Comparison of ENCODE assay signal across 8 cellular contexts in the genomic region with DNA sequence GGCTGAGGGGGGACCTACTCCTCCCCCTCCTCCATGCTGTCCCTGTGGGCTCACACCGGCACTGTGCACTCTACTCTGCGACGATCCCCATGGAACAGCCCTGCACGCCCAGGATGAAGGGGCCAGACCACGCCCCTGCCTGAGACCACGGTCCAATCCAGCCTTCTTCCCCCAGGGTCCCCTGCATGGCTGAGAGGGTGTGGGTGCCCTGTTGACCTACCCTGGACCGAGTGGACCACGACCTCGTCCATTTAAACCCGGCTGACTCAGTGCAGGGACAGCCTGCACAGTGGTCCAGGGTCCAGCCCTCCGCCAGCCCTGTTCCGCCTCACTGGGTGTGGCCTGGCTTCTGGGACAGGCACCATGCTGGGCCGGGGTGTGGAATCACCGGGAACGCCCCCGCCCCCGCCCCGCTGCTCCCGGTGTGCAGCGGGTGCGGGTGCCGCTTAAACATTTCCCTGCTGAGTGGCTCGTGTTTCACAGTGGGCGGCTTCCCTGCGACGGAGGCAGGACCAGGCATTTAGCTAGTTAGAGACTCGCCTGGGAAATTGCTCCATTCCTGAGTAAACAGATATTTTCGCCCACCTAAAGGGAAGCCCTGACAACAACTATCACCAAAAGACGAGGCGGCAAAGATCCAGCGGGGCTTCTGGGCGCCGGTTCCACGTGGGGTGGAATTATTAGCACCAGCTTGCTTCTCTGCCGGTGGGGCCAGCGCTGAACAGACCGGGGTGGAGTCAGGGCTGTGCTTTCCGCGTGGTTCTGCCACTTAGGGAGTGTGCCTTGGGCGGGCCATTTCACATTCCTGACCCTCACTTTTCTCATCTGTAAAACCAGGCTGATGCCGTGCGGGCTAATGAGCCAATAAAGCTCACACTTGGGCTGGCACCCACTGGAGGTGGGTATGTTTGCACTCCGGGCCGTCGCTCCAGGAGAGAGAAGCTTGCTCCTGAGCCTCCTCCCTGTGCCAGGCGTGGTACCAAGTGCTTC. TPM values are rescaled to one million over a fixed set of nuclear protein-coding genes. Genes with fewer than 3 reads are reported as not detected.
DNase-seq lines count a peak whose midpoint lies in the region; ATAC-seq and TF ChIP-seq lines count a peak whose summit lies in the region.

No MANE protein-coding gene starts in this region.

- H4K20me1 ChIP-seq in smooth muscle cell (ENCODE audit: low read depth) = no peaks in the 10 kb centered on the region

- TF ChIP-seq CTCF in heart right ventricle (IDR thresholded peaks at IDR 0.05) (no peak), smooth muscle cell (IDR thresholded peaks at IDR 0.05; ENCODE audit: borderline replicate concordance, insufficient read depth, poor library complexity, severe bottlenecking) (no peak)

- ATAC-seq in heart right ventricle (peak; percentile 69 to 85 (median 78)), HG02623 (IDR thresholded peaks at IDR 0.05; ENCODE audit: unreplicated experiment) (no peak), GM18505 (IDR thresholded peaks at IDR 0.05; ENCODE audit: unreplicated experiment) (no peak)

- peak overlapping the region; percentile 10 for H2AFZ ChIP-seq in smooth muscle cell (ENCODE audit: low read depth)

- 10 to 11% methylated on average over 46 of the region's 46 CpGs for WGBS in heart right ventricle, 2 donors
- WGBS in smooth muscle cell (ENCODE audit: low lambda C conversion rate) = 18% methylated on average over 43 of the region's 46 CpGs

- TF ChIP-seq POLR2A in GM18505 (IDR thresholded peaks at IDR 0.05; ENCODE audit: borderline replicate concordance, extremely low read depth, insufficient read depth, insufficient read length) = no peak

- H3K36me3 ChIP-seq in SJCRH30 (no peaks in the 10 kb centered on the region), heart right ventricle (no peaks in the 10 kb centered on the region), smooth muscle cell (ENCODE audit: low read depth) (no peaks in the 10 kb centered on the region)

- H3F3A ChIP-seq in smooth muscle cell (ENCODE audit: low read depth) = no peaks in the 10 kb centered on the region

- intact Hi-C loops in heart right ventricle (cut with DNase I) = no loop called here

- H3K4me3 ChIP-seq in SJCRH30 (peak overlapping the region; percentile 34), heart right ventricle (peak overlapping the region in 6 of 10 donors; percentile 2 to 44 (median 34)), smooth muscle cell (peak overlapping the region; percentile 21)

- H3K27ac ChIP-seq in SJCRH30 (peak overlapping the region; percentile 13; the same call in 1 of the 2 replicates), heart right ventricle (peak overlapping the region in 1 of 10 donors; percentile 1), smooth muscle cell (ENCODE audit: low read depth) (no peak overlapping the region)

- H3K4me2 ChIP-seq in smooth muscle cell = peak overlapping the region; percentile 83

- H3K27me3 ChIP-seq in SJCRH30 (no peaks in the 10 kb centered on the region), heart right ventricle (peaks cover 0 to 76% (median 54%) of the 10 kb centered on the region in 7 donors), smooth muscle cell (ENCODE audit: low read depth) (no peaks in the 10 kb centered on the region)

- no peak overlapping the region for H3K9ac ChIP-seq in smooth muscle cell (ENCODE audit: low read depth)

- no peaks in the 10 kb centered on the region for H3K9me3 ChIP-seq in SJCRH30 (replicated peaks)
- no peaks in the 10 kb centered on the region for H3K9me3 ChIP-seq in heart right ventricle
- no peaks in the 10 kb centered on the region for H3K9me3 ChIP-seq in smooth muscle cell (replicated peaks; ENCODE audit: low read depth)

- peaks cover 25% of the 10 kb centered on the region for H3K4me1 ChIP-seq in SJCRH30
- peaks cover 9 to 22% (median 16%) of the 10 kb centered on the region in 9 donors for H3K4me1 ChIP-seq in heart right ventricle
- peaks cover 12% of the 10 kb centered on the region for H3K4me1 ChIP-seq in smooth muscle cell (ENCODE audit: low read depth)

- H3K79me2 ChIP-seq in smooth muscle cell (ENCODE audit: low read depth) = no peaks in the 10 kb centered on the region

- DNase-seq in stimulated activated CD4-positive, alpha-beta T cell treated with anti-CD3 and anti-CD28 coated beads, Interleukin-15, amount 100 ng/mL, for 24 hours = peak; percentile 59
- no peak for DNase-seq in stimulated activated CD4-positive, alpha-beta T cell treated with anti-CD3 and anti-CD28 coated beads, Interleukin-2, amount 100 ng/mL, for 48 hours
- DNase-seq in SJCRH30 (peak; percentile 80 to 87), heart right ventricle (peak; percentile 21 to 54), smooth muscle cell (lab: John Stamatoyannopoulos, UW; ENCODE audit: unreplicated experiment) (peak; percentile 46), SKM-1 (lab: John Stamatoyannopoulos, UW; ENCODE audit: unreplicated experiment) (no peak)

RNA-seq across cellular contexts. Expression of a gene that starts 22.6 kb away (rescaled TPM):
- 2.2 and 2.5 TPM in 2 replicates for total RNA-seq in SJCRH30 (2014; rRNA removed; shearing (Covaris generic))
- total RNA-seq in heart right ventricle = under 1 TPM in 1 of 10 donors, not detected in 9; 0.09 TPM
- under 1 TPM in 1 of 2 donors, not detected in 1; 0.01 TPM for polyA plus RNA-seq in heart right ventricle
- total RNA-seq in smooth muscle cell = not detected in 2 replicates
- polyA plus RNA-seq in smooth muscle cell = 0.22 and 0.48 TPM in 2 replicates

RNA-seq across cellular contexts. Expression of a gene that starts 49.5 kb away (rescaled TPM):
- 2.5 and 3.4 TPM in 2 replicates for total RNA-seq in SJCRH30 (2014; rRNA removed; shearing (Covaris generic))
- total RNA-seq in heart right ventricle (not detected), smooth muscle cell (0.49 and 8.0 TPM in 2 replicates)
- polyA plus RNA-seq in heart right ventricle (under 1 TPM in 1 of 2 donors, not detected in 1; 0.19 TPM), smooth muscle cell (3.4 and 5.0 TPM in 2 replicates)

Comparison
In these comparisons a context has a peak if more than half of its experiments do, and no peak if none do; other contexts are left out.
1. DNase-seq: peak in stimulated activated CD4-positive, alpha-beta T cell treated with anti-CD3 and anti-CD28 coated beads, Interleukin-15, amount 100 ng/mL, for 24 hours (single experiment), SJCRH30 (2 of 2), heart right ventricle (2 of 2) and smooth muscle cell (single experiment); none in stimulated activated CD4-positive, alpha-beta T cell treated with anti-CD3 and anti-CD28 coated beads, Interleukin-2, amount 100 ng/mL, for 48 hours (0 of 2) and SKM-1 (single experiment).
2. ATAC-seq: peak in heart right ventricle (8 of 8); none in HG02623 (single experiment) and GM18505 (single experiment).
3. Peak in every context shown above with its lines, with median percentiles within 50 percentile points of each other: H3K4me3 ChIP-seq.